Comparison of ENCODE assay signal across 8 cellular contexts in genomic region chr1:20731057-20731991, GRCh38. TPM values are rescaled to one million over a fixed set of nuclear protein-coding genes. Genes with fewer than 3 reads are reported as not detected.
DNase-seq lines count a peak whose midpoint lies in the region; ATAC-seq and TF ChIP-seq lines count a peak whose summit lies in the region.

No MANE protein-coding gene starts in this region.

- H2AFZ ChIP-seq in mammary epithelial cell (ENCODE audit: low read depth, low read length) = peak overlapping the region; percentile 59

- no peaks in the 10 kb centered on the region for H3K36me3 ChIP-seq in mammary epithelial cell (ENCODE audit: insufficient read depth, low read length)

- in situ Hi-C loops in mammary epithelial cell (cut with MboI; ENCODE audit: low sequenced_read_pairs in 2 of 2) = no loop called here

- peaks cover 4% of the 10 kb centered on the region for H3K36me3 Mint-ChIP-seq in mesothelial cell of epicardium

- DNase-seq in GM10266 (ENCODE audit: extremely low spot score) (peak; percentile 67), mammary epithelial cell (no peak), mesothelial cell of epicardium (ENCODE audit: low spot score in 2 of 2, unreplicated experiment in 2 of 2) (peak in 1 of 2 experiments; percentile 36), DMS79 (lab: John Stamatoyannopoulos, UW) (no peak), NCI-H446 (lab: John Stamatoyannopoulos, UW) (no peak), NCI-H524 treated with DMSO at 0.1 percent for 48 hours (lab: John Stamatoyannopoulos, UW) (no peak)

- no peaks in the 10 kb centered on the region for H3K9me3 Mint-ChIP-seq in mesothelial cell of epicardium

- peaks cover 55% of the 10 kb centered on the region for H3K27me3 Mint-ChIP-seq in mesothelial cell of epicardium (ENCODE audit: low read depth)

- no peaks in the 10 kb centered on the region for H4K20me1 ChIP-seq in mammary epithelial cell (ENCODE audit: insufficient read depth, low read length)

- H3K4me3 ChIP-seq in mammary epithelial cell (replicated peaks in 1 of 3; ENCODE audit: insufficient read depth in 1 of 3, low read depth in 2 of 3, low read length in 3 of 3) = peak overlapping the region; percentile 43 to 76 (median 61)

- WGBS in mammary epithelial cell (ENCODE audit: low coverage, missing lambda C conversion rate) = 36% methylated on average over 8 of the region's 62 CpGs

- H3K4me1 ChIP-seq in mammary epithelial cell (ENCODE audit: insufficient read depth, low read length) = peaks cover 54% of the 10 kb centered on the region

- TF ChIP-seq CTCF in GM10266 (IDR thresholded peaks at IDR 0.05; ENCODE audit: control insufficient read depth, insufficient read depth, low read depth, missing control alignments) = no peak
- no peak for TF ChIP-seq CTCF in mammary epithelial cell (conservative IDR thresholded peaks at IDR 0.05 in 1 of 2, IDR thresholded peaks at IDR 0.05 in 1 of 2; ENCODE audit: extremely low read depth in 1 of 2, insufficient read depth in 1 of 2, low read depth in 1 of 2, low read length in 2 of 2)
- TF ChIP-seq CTCF in mesothelial cell of epicardium (IDR thresholded peaks at IDR 0.05; ENCODE audit: unreplicated experiment) = no peak

- dilution Hi-C loops in mammary epithelial cell (cut with HindIII; ENCODE audit: low sequenced_read_pairs) = no loop called here

- H3K27ac Mint-ChIP-seq in mesothelial cell of epicardium = no peak overlapping the region

- H3K4me2 ChIP-seq in mammary epithelial cell (ENCODE audit: insufficient read depth, low read depth, low read length) = peak overlapping the region; percentile 97

- BruUV-seq in mammary epithelial cell (replicated peaks; lab: Mats Ljungman, UMichigan) = no TSS peak

- intact Hi-C loops in mammary epithelial cell (cut with micrococcal nuclease) = no loop called here

- no peaks in the 10 kb centered on the region for H3K9me3 ChIP-seq in mammary epithelial cell (replicated peaks; ENCODE audit: insufficient read depth, low read length)

- no peak overlapping the region for H3K27ac ChIP-seq in mammary epithelial cell (ENCODE audit: insufficient read depth, low read depth, low read length)

- H3K79me2 ChIP-seq in mammary epithelial cell (ENCODE audit: insufficient read depth, low read length) = peaks cover 53% of the 10 kb centered on the region

- peaks cover 9% of the 10 kb centered on the region for H3K4me1 Mint-ChIP-seq in mesothelial cell of epicardium

- H3K27me3 ChIP-seq in mammary epithelial cell (ENCODE audit: insufficient read depth, low read length) = no peaks in the 10 kb centered on the region

- no peak overlapping the region for H3K9ac ChIP-seq in mammary epithelial cell (ENCODE audit: insufficient read depth, low read length)

- H3K4me3 Mint-ChIP-seq in mesothelial cell of epicardium = peak overlapping the region; percentile 62

- ATAC-seq in HG03342 (IDR thresholded peaks at IDR 0.05; ENCODE audit: unreplicated experiment) = peak; percentile 12
- no peak for ATAC-seq in GM21737 (IDR thresholded peaks at IDR 0.05; ENCODE audit: unreplicated experiment)

- CTCF ChIA-PET in mammary epithelial cell (lab: Charles Lee; ENCODE audit: low non-redundant PET) = no interaction called here

RNA-seq across cellular contexts. Expression of gene SH2D5, which starts 1.2 kb away (rescaled TPM):
- total RNA-seq in mammary epithelial cell (10 to 100 TPM; 13.2 to 65.3 TPM), mesothelial cell of epicardium (0.45 to 0.90 TPM (median 0.49 TPM) in 3 replicates)
- polyA plus RNA-seq in mammary epithelial cell = 20.7 TPM
- polyA minus RNA-seq in mammary epithelial cell = 21.3 TPM

RNA-seq across cellular contexts. Expression of gene KIF17, which starts 13.5 kb away (rescaled TPM):
- total RNA-seq in mammary epithelial cell (under 1 TPM; 0.83 to 0.99 TPM), mesothelial cell of epicardium (0.40 to 0.86 TPM (median 0.44 TPM) in 3 replicates)
- 0.41 TPM for polyA plus RNA-seq in mammary epithelial cell
- not detected for polyA minus RNA-seq in mammary epithelial cell

RNA-seq across cellular contexts. Expression of gene HP1BP3, which starts 55.8 kb away (rescaled TPM):
- 100 to 1,000 TPM; 155 to 203 TPM for total RNA-seq in mammary epithelial cell
- polyA plus RNA-seq in mammary epithelial cell = 94.4 TPM
- polyA minus RNA-seq in mammary epithelial cell = 107 TPM
- total RNA-seq in mesothelial cell of epicardium = 262 to 270 TPM (median 269 TPM) in 3 replicates
